Comparison of ENCODE assay signal across 1 cellular context in genomic region chr3:14398801-14399114, GRCh38.
TF ChIP-seq lines count a peak whose summit lies in the region.

No MANE protein-coding gene starts in this region.

TF ChIP-seq in K562, 482 proteins besides CTCF, POLR2A, EP300 and RAD21:
- TF ChIP-seq POU5F1 (IDR thresholded peaks at IDR 0.05; ENCODE audit: borderline replicate concordance, low read depth, low read length, partially characterized antibody) (no peak), CREM (IDR thresholded peaks at IDR 0.05; ENCODE audit: low read depth) (0 out of 2 replicates have a peak, but pooled peaks have one; percentile 32), PPARD (CRISPR knock-in tag; IDR thresholded peaks at IDR 0.05) (no peak), CTBP1 (IDR thresholded peaks at IDR 0.05; ENCODE audit: borderline replicate concordance) (0 out of 2 replicates have a peak, but pooled peaks have one; percentile 21), ZNF316 (IDR thresholded peaks at IDR 0.05) (no peak), RCOR1 (IDR thresholded peaks at IDR 0.05; ENCODE audit: borderline replicate concordance in 1 of 2, low read depth in 2 of 2, low read length in 2 of 2) (peak in 1 of 2 experiments; percentile 41; a peak in 1 of 4 replicates), SMARCA4 (IDR thresholded peaks at IDR 0.05) (peak; percentile 81), SMARCC2 (IDR thresholded peaks at IDR 0.05; ENCODE audit: low read depth) (peak; percentile 71; the same call in 1 of the 2 replicates), HMGN3 (IDR thresholded peaks at IDR 0.05; ENCODE audit: borderline replicate concordance, extremely low read depth, insufficient read length, low read depth, low read length) (no peak), ZNF274 (IDR thresholded peaks at IDR 0.05; ENCODE audit: borderline replicate concordance, low read depth, low read length) (no peak), VEZF1 (CRISPR knock-in tag; IDR thresholded peaks at IDR 0.05) (0 out of 2 replicates have a peak, but pooled peaks have one; percentile 21), ZNF696 (CRISPR knock-in tag; conservative IDR thresholded peaks at IDR 0.05) (no peak), GABPB1 (CRISPR knock-in tag; IDR thresholded peaks at IDR 0.05) (0 out of 2 replicates have a peak, but pooled peaks have one; percentile 31), SMARCE1 (IDR thresholded peaks at IDR 0.05) (peak; percentile 75), ZNF224 (CRISPR knock-in tag; IDR thresholded peaks at IDR 0.05) (no peak), SMC3 (conservative IDR thresholded peaks at IDR 0.05; ENCODE audit: insufficient read depth, low read depth, low read length) (peak; percentile 19; the same call in 1 of the 2 replicates), CTCFL (IDR thresholded peaks at IDR 0.05; ENCODE audit: borderline replicate concordance, insufficient read depth, low read depth, low read length, poor library complexity, severe bottlenecking) (peak; percentile 45), ZNF408 (CRISPR knock-in tag; IDR thresholded peaks at IDR 0.05; ENCODE audit: low read depth) (no peak), PHF21A (IDR thresholded peaks at IDR 0.05; ENCODE audit: borderline replicate concordance, low read depth) (no peak), LARP7 (IDR thresholded peaks at IDR 0.05) (no peak), ZNF445 (CRISPR knock-in tag; IDR thresholded peaks at IDR 0.05; ENCODE audit: low read depth) (no peak), NCOA2 (IDR thresholded peaks at IDR 0.05; ENCODE audit: partially characterized antibody in 2 of 2) (no peak), MTA3 (IDR thresholded peaks at IDR 0.05; ENCODE audit: borderline replicate concordance) (peak; percentile 44; the same call in 1 of the 2 replicates), ZNF740 (CRISPR knock-in tag; IDR thresholded peaks at IDR 0.05) (no peak), ZNF740 (tag; IDR thresholded peaks at IDR 0.05) (no peak), ZNF143 (CRISPR knock-in tag; IDR thresholded peaks at IDR 0.05) (peak; percentile 64), ZNF780A (CRISPR knock-in tag; IDR thresholded peaks at IDR 0.05) (no peak), USF2 (CRISPR knock-in tag; IDR thresholded peaks at IDR 0.05) (no peak), ZNF121 (CRISPR knock-in tag; conservative IDR thresholded peaks at IDR 0.05) (no peak), ZMIZ1 (IDR thresholded peaks at IDR 0.05; ENCODE audit: low read depth in 2 of 2, low read length in 2 of 2) (no peak)
